27 cellular contexts compared by ENCODE assay signal in the genomic region with DNA sequence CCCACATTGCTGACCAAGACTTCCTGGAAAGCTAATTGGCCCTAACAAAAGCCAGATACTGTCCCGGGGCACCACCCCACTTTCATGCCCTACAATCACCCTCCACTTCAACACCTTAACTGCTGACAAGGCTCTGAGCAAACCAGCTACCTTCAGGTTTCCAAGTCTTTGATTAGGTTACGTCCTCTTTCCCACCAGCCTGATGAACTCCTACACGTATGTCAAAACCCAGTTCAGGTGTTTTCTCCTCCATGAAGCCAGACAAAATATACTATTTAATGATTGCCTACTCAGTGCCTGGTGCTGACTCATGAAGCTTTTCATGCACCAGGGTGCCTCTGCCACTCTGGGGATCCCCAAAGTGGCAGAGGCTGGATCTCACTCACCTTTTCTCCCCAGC. TPM values are rescaled to one million over a fixed set of nuclear protein-coding genes. Genes with fewer than 3 reads are reported as not detected.
DNase-seq lines count a peak whose midpoint lies in the region; FAIRE-seq and TF ChIP-seq lines count a peak whose summit lies in the region.
"Had no signal": no experiment of that assay in that cellular context is flagged by ENCODE, and none has a peak within 500 bp of the region (broad histone marks: within the 10 kb centered on the region; RNA-seq: fewer than 3 reads in every experiment).

No MANE protein-coding gene starts in this region.

- H3K27me3 ChIP-seq in bronchial epithelial cell (ENCODE audit: control insufficient read depth, insufficient read depth, low read length), result peaks cover 25% of the 10 kb centered on the region
- peaks cover 7% of the 10 kb centered on the region for H3K27me3 ChIP-seq in mammary epithelial cell (ENCODE audit: insufficient read depth, low read length)
- H3K27me3 ChIP-seq: BE2C had no signal

- POLR2A ChIA-PET in HEK293 (lab: Yijun Ruan, JAX), result no interaction called here

- CTCF ChIA-PET in HEK293 (lab: Yijun Ruan, JAX), result interaction anchor here (0.5 to 1.2 kb wide), 5 partner anchors 8 to 158 kb away, joined by 3 to 5 read pairs (median 3); no protein-coding TSS in a partner anchor
- CTCF ChIA-PET in mammary epithelial cell (lab: Charles Lee; ENCODE audit: low non-redundant PET), result no interaction called here

- no peaks in the 10 kb centered on the region for H3K79me2 ChIP-seq in mammary epithelial cell (ENCODE audit: insufficient read depth, low read length)

- no peaks in the 10 kb centered on the region for H4K20me1 ChIP-seq in mammary epithelial cell (ENCODE audit: insufficient read depth, low read length)

- H3K4me2 ChIP-seq in mammary epithelial cell (ENCODE audit: insufficient read depth, low read depth, low read length), result no peak overlapping the region
- H3K4me2 ChIP-seq: BLaER1 had no signal

- no peak overlapping the region for H3K9ac ChIP-seq in mammary epithelial cell (ENCODE audit: insufficient read depth, low read length)
- H3K9ac ChIP-seq: BLaER1 had no signal

- DNase-seq in Daoy (ENCODE audit: low read depth), result peak; percentile 44
- no peak for DNase-seq in bronchial epithelial cell (ENCODE audit: low read depth)
- no peak for DNase-seq in mammary epithelial cell
- DNase-seq in SHP77 treated with DMSO at 0.1 percent for 48 hours (lab: John Stamatoyannopoulos, UW), result no peak
- DNase-seq: 8988T; ACHN; BE2C; C1 segment of cervical spinal cord; CD4-positive, alpha-beta memory T cell; CD4-positive, CD25-positive, alpha-beta regulatory T cell; CD8-positive, alpha-beta memory T cell; COR-L47; DMS 273 treated with DMSO at 0.1 percent for 48 hours; DMS153; DMS53; DMS79; DND-41; GF-D8 had no signal

- BruUV-seq in mammary epithelial cell (replicated peaks; lab: Mats Ljungman, UMichigan), result no TSS peak

- peak; percentile 86 for FAIRE-seq in bronchial epithelial cell (lab: Jason Lieb, UNC)
- FAIRE-seq: A204.1, G401.6, GM12891, GM19239 had no signal

- H3K36me3 ChIP-seq in HEK293 (ENCODE audit: control insufficient read depth in 2 of 2, insufficient read depth in 1 of 2, low read length in 2 of 2) (no peaks in the 10 kb centered on the region), bronchial epithelial cell (ENCODE audit: control insufficient read depth, insufficient read depth, low read length) (no peaks in the 10 kb centered on the region), mammary epithelial cell (ENCODE audit: insufficient read depth, low read length) (no peaks in the 10 kb centered on the region)
- H3K36me3 ChIP-seq: BE2C, BLaER1 had no signal

- TF ChIP-seq CTCF in HEK293 (tag by site-specific recombination; IDR thresholded peaks at IDR 0.05) (no peak), bronchial epithelial cell (IDR thresholded peaks at IDR 0.05; ENCODE audit: insufficient read depth, low read length, severe bottlenecking) (no peak), mammary epithelial cell (conservative IDR thresholded peaks at IDR 0.05 in 1 of 2, IDR thresholded peaks at IDR 0.05 in 1 of 2; ENCODE audit: extremely low read depth in 1 of 2, insufficient read depth in 1 of 2, low read depth in 1 of 2, low read length in 2 of 2) (no peak)

- no peak overlapping the region for H2AFZ ChIP-seq in mammary epithelial cell (ENCODE audit: low read depth, low read length)

- intact Hi-C loops in mammary epithelial cell (cut with micrococcal nuclease), result no loop called here

- H3K4me3 ChIP-seq in HEK293 (ENCODE audit: low read depth, low read length), result no peak overlapping the region
- no peak overlapping the region for H3K4me3 ChIP-seq in bronchial epithelial cell (ENCODE audit: low read depth, low read length)
- H3K4me3 ChIP-seq in mammary epithelial cell (replicated peaks in 1 of 3; ENCODE audit: insufficient read depth in 1 of 3, low read depth in 2 of 3, low read length in 3 of 3), result no peak overlapping the region
- H3K4me3 ChIP-seq: BLaER1 had no signal

- H3K27ac ChIP-seq in HEK293 (ENCODE audit: extremely low read depth, low read depth, low read length) (no peak overlapping the region), mammary epithelial cell (ENCODE audit: insufficient read depth, low read depth, low read length) (no peak overlapping the region)
- H3K27ac ChIP-seq: BLaER1 had no signal

- 90% methylated on average over 3 of the region's 3 CpGs for WGBS in mammary epithelial cell (ENCODE audit: low coverage, missing lambda C conversion rate)

- H3K9me3 ChIP-seq in HEK293 (ENCODE audit: control insufficient read depth, insufficient read depth, low read depth, low read length), result no peaks in the 10 kb centered on the region
- no peaks in the 10 kb centered on the region for H3K9me3 ChIP-seq in mammary epithelial cell (replicated peaks; ENCODE audit: insufficient read depth, low read length)
- H3K9me3 ChIP-seq: BE2C, BLaER1 had no signal

- in situ Hi-C loops in mammary epithelial cell (cut with MboI; ENCODE audit: low sequenced_read_pairs in 2 of 2), result no loop called here

- dilution Hi-C loops in mammary epithelial cell (cut with HindIII; ENCODE audit: low sequenced_read_pairs), result no loop called here

- H3K4me1 ChIP-seq in HEK293 (ENCODE audit: control insufficient read depth, insufficient read depth, low read length) (no peaks in the 10 kb centered on the region; the same call in 1 of the 2 replicates), mammary epithelial cell (ENCODE audit: insufficient read depth, low read length) (no peaks in the 10 kb centered on the region)

TF ChIP-seq in HEK293, 187 proteins besides CTCF, POLR2A, EP300 and RAD21:
- TF ChIP-seq ZNF302 (tag by site-specific recombination; IDR thresholded peaks at IDR 0.05; ENCODE audit: low read depth) (no peak), ZFP3 (tag by site-specific recombination; IDR thresholded peaks at IDR 0.05; ENCODE audit: low read depth) (peak; percentile 93), HOXD13 (CRISPR knock-in tag; IDR thresholded peaks at IDR 0.05; ENCODE audit: borderline replicate concordance) (no peak), EGR2 (tag by site-specific recombination; IDR thresholded peaks at IDR 0.05; ENCODE audit: low read depth) (peak; percentile 17; the same call in 1 of the 2 replicates)
- TF ChIP-seq, protein P1, sequence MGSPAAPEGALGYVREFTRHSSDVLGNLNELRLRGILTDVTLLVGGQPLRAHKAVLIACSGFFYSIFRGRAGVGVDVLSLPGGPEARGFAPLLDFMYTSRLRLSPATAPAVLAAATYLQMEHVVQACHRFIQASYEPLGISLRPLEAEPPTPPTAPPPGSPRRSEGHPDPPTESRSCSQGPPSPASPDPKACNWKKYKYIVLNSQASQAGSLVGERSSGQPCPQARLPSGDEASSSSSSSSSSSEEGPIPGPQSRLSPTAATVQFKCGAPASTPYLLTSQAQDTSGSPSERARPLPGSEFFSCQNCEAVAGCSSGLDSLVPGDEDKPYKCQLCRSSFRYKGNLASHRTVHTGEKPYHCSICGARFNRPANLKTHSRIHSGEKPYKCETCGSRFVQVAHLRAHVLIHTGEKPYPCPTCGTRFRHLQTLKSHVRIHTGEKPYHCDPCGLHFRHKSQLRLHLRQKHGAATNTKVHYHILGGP (tag by site-specific recombination; IDR thresholded peaks at IDR 0.05), result peak; percentile 29; the same call in 1 of the 2 replicates
TF ChIP-seq in HEK293: peak in this region for 3.

RNA-seq across cellular contexts. Expression of a gene that starts 58.6 kb away (rescaled TPM):
- total RNA-seq in Daoy (2014; rRNA removed; shearing (Covaris generic)), result under 0.01 TPM in 1 of 2 replicates, not detected in the other
- total RNA-seq in bronchial epithelial cell (not detected in 2 replicates), mammary epithelial cell (not detected)
- polyA plus RNA-seq in mammary epithelial cell, result not detected
- polyA minus RNA-seq in mammary epithelial cell, result not detected
- total RNA-seq: A673; CD4-positive, alpha-beta memory T cell; CD4-positive, CD25-positive, alpha-beta regulatory T cell; CD8-positive, alpha-beta memory T cell had no signal
- polyA plus RNA-seq: AG04450; CD14-positive monocyte; CD4-positive, alpha-beta memory T cell; CD4-positive, CD25-positive, alpha-beta regulatory T cell; CD8-positive, alpha-beta memory T cell had no signal
